Comparison of ENCODE assay signal across 12 cellular contexts in genomic region chr4:57424231-57424897, GRCh38.
DNase-seq lines count a peak whose midpoint lies in the region; ATAC-seq and TF ChIP-seq lines count a peak whose summit lies in the region.
"Had no signal": no experiment of that assay in that cellular context is flagged by ENCODE, and none has a peak within 500 bp of the region (broad histone marks: within the 10 kb centered on the region; RNA-seq: fewer than 3 reads in every experiment).

No MANE protein-coding gene starts in this region.

- POLR2A ChIA-PET in activated CD4-positive, alpha-beta memory T cell treated with anti-CD3 and anti-CD28 coated beads, Interleukin-2, amount 10 ng/mL, durations not matched to agents 7 days and 5 days (lab: Charles Lee) = no interaction called here

- H3K36me3 Mint-ChIP-seq in neural progenitor cell = peaks cover 12% of the 10 kb centered on the region
- no peaks in the 10 kb centered on the region for H3K36me3 Mint-ChIP-seq in activated T-cell treated with anti-CD3 and anti-CD28 coated beads, Interleukin-2, amount 50 U/mL, for 72 hours (ENCODE audit: insufficient read depth in 2 of 2)
- H3K36me3 Mint-ChIP-seq in activated CD4-positive, alpha-beta memory T cell treated with anti-CD3 and anti-CD28 coated beads, Interleukin-2, amount 10 ng/mL, durations not matched to agents 7 days and 5 days (ENCODE audit: low read depth) = no peaks in the 10 kb centered on the region

- H3K27ac Mint-ChIP-seq in neural progenitor cell = peak overlapping the region; percentile 89
- H3K27ac Mint-ChIP-seq in activated T-cell treated with anti-CD3 and anti-CD28 coated beads, Interleukin-2, amount 50 U/mL, for 72 hours = no peak overlapping the region
- no peak overlapping the region for H3K27ac Mint-ChIP-seq in activated CD4-positive, alpha-beta memory T cell treated with anti-CD3 and anti-CD28 coated beads, Interleukin-2, amount 10 ng/mL, durations not matched to agents 7 days and 5 days
- H3K27ac Mint-ChIP-seq: activated CD4-positive, alpha-beta T cell treated with anti-CD3 and anti-CD28 coated beads, Interleukin-2, amount 10 ng/mL, durations not matched to agents 24 days and 14 days; progenitor cell of endocrine pancreas had no signal

- H3K36me3 ChIP-seq in MG63 (no peaks in the 10 kb centered on the region), neural progenitor cell (no peaks in the 10 kb centered on the region), spleen (no peaks in the 10 kb centered on the region)

- no peak overlapping the region for H2AFZ ChIP-seq in neural progenitor cell (replicated peaks)

- H3K4me3 ChIP-seq in MG63 (no peak overlapping the region), neural progenitor cell (no peak overlapping the region), spleen (no peak overlapping the region)

- no peak overlapping the region for H3K4me3 Mint-ChIP-seq in neural progenitor cell
- no peak overlapping the region for H3K4me3 Mint-ChIP-seq in activated T-cell treated with anti-CD3 and anti-CD28 coated beads, Interleukin-2, amount 50 U/mL, for 72 hours
- no peak overlapping the region for H3K4me3 Mint-ChIP-seq in activated CD4-positive, alpha-beta memory T cell treated with anti-CD3 and anti-CD28 coated beads, Interleukin-2, amount 10 ng/mL, durations not matched to agents 7 days and 5 days
- H3K4me3 Mint-ChIP-seq: activated CD4-positive, alpha-beta T cell treated with anti-CD3 and anti-CD28 coated beads, Interleukin-2, amount 10 ng/mL, durations not matched to agents 24 days and 14 days had no signal

- peaks cover 4% of the 10 kb centered on the region for H3K27me3 Mint-ChIP-seq in neural progenitor cell (ENCODE audit: insufficient read depth, low read depth)
- H3K27me3 Mint-ChIP-seq in activated T-cell treated with anti-CD3 and anti-CD28 coated beads, Interleukin-2, amount 50 U/mL, for 72 hours (ENCODE audit: low read depth) = no peaks in the 10 kb centered on the region
- H3K27me3 Mint-ChIP-seq in activated CD4-positive, alpha-beta memory T cell treated with anti-CD3 and anti-CD28 coated beads, Interleukin-2, amount 10 ng/mL, durations not matched to agents 7 days and 5 days = no peaks in the 10 kb centered on the region
- H3K27me3 Mint-ChIP-seq: activated CD4-positive, alpha-beta T cell treated with anti-CD3 and anti-CD28 coated beads, Interleukin-2, amount 10 ng/mL, durations not matched to agents 24 days and 14 days had no signal

- ATAC-seq in activated T-cell treated with anti-CD3 and anti-CD28 coated beads, Interleukin-2, amount 50 U/mL, for 72 hours (replicated peaks in 1 of 2) = no peak
- ATAC-seq: Panc1 had no signal

- H3K4me1 ChIP-seq in neural progenitor cell = no peaks in the 10 kb centered on the region
- H3K4me1 ChIP-seq in spleen = no peaks in the 10 kb centered on the region

- no peaks in the 10 kb centered on the region for H3K27me3 ChIP-seq in MG63
- no peaks in the 10 kb centered on the region for H3K27me3 ChIP-seq in neural progenitor cell
- H3K27me3 ChIP-seq in spleen (replicated peaks in 1 of 7) = peaks cover 0 to 9% (median 0%) of the 10 kb centered on the region in 7 donors

- intact Hi-C loops in spleen (cut with DNase I; ENCODE audit: low total_unique reads) = no loop called here

- no peaks in the 10 kb centered on the region for H4K20me1 ChIP-seq in neural progenitor cell (ENCODE audit: low read depth)

- H3K27ac ChIP-seq in neural progenitor cell = no peak overlapping the region
- no peak overlapping the region for H3K27ac ChIP-seq in spleen

- H3K9ac ChIP-seq in neural progenitor cell = no peak overlapping the region

- H3K79me2 ChIP-seq in neural progenitor cell (ENCODE audit: low read depth) = no peaks in the 10 kb centered on the region

- no peak overlapping the region for H3K4me2 ChIP-seq in neural progenitor cell

- H3K9me3 ChIP-seq in MG63 (no peaks in the 10 kb centered on the region), neural progenitor cell (ENCODE audit: low read depth) (no peaks in the 10 kb centered on the region), spleen (no peaks in the 10 kb centered on the region)

- H3K9me3 Mint-ChIP-seq in neural progenitor cell = peaks cover 28% of the 10 kb centered on the region
- no peaks in the 10 kb centered on the region for H3K9me3 Mint-ChIP-seq in activated T-cell treated with anti-CD3 and anti-CD28 coated beads, Interleukin-2, amount 50 U/mL, for 72 hours
- H3K9me3 Mint-ChIP-seq in activated CD4-positive, alpha-beta memory T cell treated with anti-CD3 and anti-CD28 coated beads, Interleukin-2, amount 10 ng/mL, durations not matched to agents 7 days and 5 days = no peaks in the 10 kb centered on the region
- H3K9me3 Mint-ChIP-seq: activated CD4-positive, alpha-beta T cell treated with anti-CD3 and anti-CD28 coated beads, Interleukin-2, amount 10 ng/mL, durations not matched to agents 24 days and 14 days had no signal

- TF ChIP-seq CTCF in neural progenitor cell (IDR thresholded peaks at IDR 0.05) = no peak
- no peak for TF ChIP-seq CTCF in spleen (IDR thresholded peaks at IDR 0.05 in 8 of 11, conservative IDR thresholded peaks at IDR 0.05 in 3 of 11)

- H3K4me1 Mint-ChIP-seq in neural progenitor cell = peaks cover 41% of the 10 kb centered on the region
- no peaks in the 10 kb centered on the region for H3K4me1 Mint-ChIP-seq in activated T-cell treated with anti-CD3 and anti-CD28 coated beads, Interleukin-2, amount 50 U/mL, for 72 hours (ENCODE audit: low read depth)
- H3K4me1 Mint-ChIP-seq in activated CD4-positive, alpha-beta memory T cell treated with anti-CD3 and anti-CD28 coated beads, Interleukin-2, amount 10 ng/mL, durations not matched to agents 7 days and 5 days = no peaks in the 10 kb centered on the region
- H3K4me1 Mint-ChIP-seq: activated CD4-positive, alpha-beta T cell treated with anti-CD3 and anti-CD28 coated beads, Interleukin-2, amount 10 ng/mL, durations not matched to agents 24 days and 14 days had no signal

- TF ChIP-seq POLR2A in spleen (IDR thresholded peaks at IDR 0.05) = no peak

- H3F3A ChIP-seq in neural progenitor cell (ENCODE audit: low read depth) = no peaks in the 10 kb centered on the region

- DNase-seq in CMK (ENCODE audit: low read depth) = peak; percentile 21
- DNase-seq in MG63 = peak; percentile 76
- DNase-seq in dermis blood vessel endothelial cell = peak; percentile 15
- DNase-seq in neural progenitor cell (ENCODE audit: low spot score) = no peak
- no peak for DNase-seq in activated T-cell treated with anti-CD3 and anti-CD28 coated beads, Interleukin-2, amount 50 U/mL, for 72 hours
- no peak for DNase-seq in spleen
- no peak for DNase-seq in activated CD4-positive, alpha-beta memory T cell treated with anti-CD3 and anti-CD28 coated beads, Interleukin-2, amount 10 ng/mL, durations not matched to agents 7 days and 5 days
- DNase-seq in stimulated activated naive CD4-positive, alpha-beta T cell treated with Interleukin-2 at 50 U/mL for 16 hours (lab: John Stamatoyannopoulos, UW) = no peak
- DNase-seq: activated CD4-positive, alpha-beta T cell treated with anti-CD3 and anti-CD28 coated beads, Interleukin-2, amount 10 ng/mL, durations not matched to agents 24 days and 14 days; DND-41 had no signal

- CTCF ChIA-PET in activated CD4-positive, alpha-beta memory T cell treated with anti-CD3 and anti-CD28 coated beads, Interleukin-2, amount 10 ng/mL, durations not matched to agents 7 days and 5 days (lab: Charles Lee) = no interaction called here

- WGBS in spleen, 5 donors = 57 to 67% (median 63%) methylated on average over 6 of the region's 6 CpGs

Comparison
In these comparisons a context has a peak if more than half of its experiments do, and no peak if none do; other contexts are left out.
1. DNase-seq: peak in CMK (single experiment), MG63 (single experiment) and dermis blood vessel endothelial cell (single experiment); none in neural progenitor cell (single experiment), activated T-cell treated with anti-CD3 and anti-CD28 coated beads, Interleukin-2, amount 50 U/mL, for 72 hours (0 of 2), spleen (single experiment), activated CD4-positive, alpha-beta memory T cell treated with anti-CD3 and anti-CD28 coated beads, Interleukin-2, amount 10 ng/mL, durations not matched to agents 7 days and 5 days (single experiment) and stimulated activated naive CD4-positive, alpha-beta T cell treated with Interleukin-2 at 50 U/mL for 16 hours (single experiment).